Comparison of ENCODE assay signal across 1 cellular context in genomic region chr22:40436460-40437431, GRCh38.
A peak's percentile ranks its signal among the peaks of the same experiment; 100 is the strongest.
TF ChIP-seq lines count a peak whose summit lies in the region.

No MANE protein-coding gene starts in this region.

TF ChIP-seq in K562, 482 proteins besides CTCF, POLR2A, EP300 and RAD21 (continued from another document):
- TF ChIP-seq CHD7 (IDR thresholded peaks at IDR 0.05; ENCODE audit: low read depth, low read length) (no peak), ZNF280A (IDR thresholded peaks at IDR 0.05; ENCODE audit: low read depth, partially characterized antibody) (no peak), CBFA2T2 (conservative IDR thresholded peaks at IDR 0.05) (peak; percentile 35; the same call in 1 of the 2 replicates), FOXM1 (IDR thresholded peaks at IDR 0.05; ENCODE audit: low read depth) (peak; percentile 78), FOXM1 (CRISPR knock-in tag; IDR thresholded peaks at IDR 0.05; ENCODE audit: low read depth) (peak; percentile 44; the same call in 1 of the 2 replicates), TFAM (CRISPR knock-in tag; conservative IDR thresholded peaks at IDR 0.05) (no peak)
- TF ChIP-seq, protein P1, sequence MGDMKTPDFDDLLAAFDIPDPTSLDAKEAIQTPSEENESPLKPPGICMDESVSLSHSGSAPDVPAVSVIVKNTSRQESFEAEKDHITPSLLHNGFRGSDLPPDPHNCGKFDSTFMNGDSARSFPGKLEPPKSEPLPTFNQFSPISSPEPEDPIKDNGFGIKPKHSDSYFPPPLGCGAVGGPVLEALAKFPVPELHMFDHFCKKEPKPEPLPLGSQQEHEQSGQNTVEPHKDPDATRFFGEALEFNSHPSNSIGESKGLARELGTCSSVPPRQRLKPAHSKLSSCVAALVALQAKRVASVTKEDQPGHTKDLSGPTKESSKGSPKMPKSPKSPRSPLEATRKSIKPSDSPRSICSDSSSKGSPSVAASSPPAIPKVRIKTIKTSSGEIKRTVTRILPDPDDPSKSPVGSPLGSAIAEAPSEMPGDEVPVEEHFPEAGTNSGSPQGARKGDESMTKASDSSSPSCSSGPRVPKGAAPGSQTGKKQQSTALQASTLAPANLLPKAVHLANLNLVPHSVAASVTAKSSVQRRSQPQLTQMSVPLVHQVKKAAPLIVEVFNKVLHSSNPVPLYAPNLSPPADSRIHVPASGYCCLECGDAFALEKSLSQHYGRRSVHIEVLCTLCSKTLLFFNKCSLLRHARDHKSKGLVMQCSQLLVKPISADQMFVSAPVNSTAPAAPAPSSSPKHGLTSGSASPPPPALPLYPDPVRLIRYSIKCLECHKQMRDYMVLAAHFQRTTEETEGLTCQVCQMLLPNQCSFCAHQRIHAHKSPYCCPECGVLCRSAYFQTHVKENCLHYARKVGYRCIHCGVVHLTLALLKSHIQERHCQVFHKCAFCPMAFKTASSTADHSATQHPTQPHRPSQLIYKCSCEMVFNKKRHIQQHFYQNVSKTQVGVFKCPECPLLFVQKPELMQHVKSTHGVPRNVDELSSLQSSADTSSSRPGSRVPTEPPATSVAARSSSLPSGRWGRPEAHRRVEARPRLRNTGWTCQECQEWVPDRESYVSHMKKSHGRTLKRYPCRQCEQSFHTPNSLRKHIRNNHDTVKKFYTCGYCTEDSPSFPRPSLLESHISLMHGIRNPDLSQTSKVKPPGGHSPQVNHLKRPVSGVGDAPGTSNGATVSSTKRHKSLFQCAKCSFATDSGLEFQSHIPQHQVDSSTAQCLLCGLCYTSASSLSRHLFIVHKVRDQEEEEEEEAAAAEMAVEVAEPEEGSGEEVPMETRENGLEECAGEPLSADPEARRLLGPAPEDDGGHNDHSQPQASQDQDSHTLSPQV (IDR thresholded peaks at IDR 0.05): 0 out of 2 replicates have a peak, but pooled peaks have one; percentile 25
